Comparison of ENCODE assay signal across 25 cellular contexts in genomic region chr6:23320588-23320987, GRCh38.
"Had no signal": no experiment of that assay in that cellular context is flagged by ENCODE, and none has a peak within 500 bp of the region (broad histone marks: within the 10 kb centered on the region; RNA-seq: fewer than 3 reads in every experiment).

No MANE protein-coding gene starts in this region.

- H3K9me3 ChIP-seq: ovary, right atrium auricular region, stomach, testis, thyroid gland, transverse colon, upper lobe of left lung, vagina had no signal

- H3K4me3 ChIP-seq: left ventricle myocardium inferior, lung, ovary, right atrium auricular region, skin epidermis, stomach, testis, thyroid gland, transverse colon, upper lobe of left lung, vagina had no signal

- H3K4me1 ChIP-seq: left ventricle myocardium inferior, right atrium auricular region, stomach, testis, thyroid gland, transverse colon, upper lobe of left lung, vagina had no signal

- ATAC-seq: left colon; natural killer cell; sciatic nerve; stimulated activated naive B cell treated with anti-CD40 and anti-IgM and Interleukin-4, amounts not matched to agents 10 μg/mL and 1 μg/mL and 100 μg/mL, for 72 hours; stimulated activated naive CD8-positive, alpha-beta T cell treated with anti-CD3 and anti-CD28 coated beads, Interleukin-15, Interleukin-2, amounts not matched to agents 100 U/mL and 50 U/mL, for 24 hours had no signal

- H3K27ac ChIP-seq: left ventricle myocardium inferior, ovary, right atrium auricular region, skin epidermis, stomach, testis, thyroid gland, transverse colon, upper lobe of left lung, vagina had no signal

- H3K27me3 ChIP-seq: ovary, right atrium auricular region, stomach, testis, thyroid gland, transverse colon, upper lobe of left lung, vagina had no signal

- H3K36me3 ChIP-seq: left ventricle myocardium inferior, ovary, right atrium auricular region, stomach, thyroid gland, transverse colon, upper lobe of left lung, vagina had no signal

- DNase-seq: hippocampal formation; kidney; left colon; left ventricle myocardium inferior; mesendoderm; naive B cell; natural killer cell; nephron progenitor cell; ovary; stimulated activated CD4-positive, alpha-beta T cell treated with anti-CD3 and anti-CD28 coated beads, Interleukin-12 subunit alpha, Interleukin-12 subunit beta, amount 100 ng/mL, for 4 hours; stimulated activated CD4-positive, alpha-beta T cell treated with anti-CD3 and anti-CD28 coated beads, Interleukin-15, amount 100 ng/mL, for 24 hours; stimulated activated CD4-positive, alpha-beta T cell treated with anti-CD3 and anti-CD28 coated beads, Interleukin-2, amount 100 ng/mL, for 24 hours; stimulated activated CD4-positive, alpha-beta T cell treated with anti-CD3 and anti-CD28 coated beads, Interleukin-4, amount 100 ng/mL, for 1 hour; stimulated activated naive B cell treated with anti-CD40 and anti-IgM and Interleukin-4, amounts not matched to agents 10 μg/mL and 1 μg/mL and 100 μg/mL, for 72 hours; stimulated activated naive CD8-positive, alpha-beta T cell treated with anti-CD3 and anti-CD28 coated beads, Interleukin-15, Interleukin-2, amounts not matched to agents 100 U/mL and 50 U/mL, for 24 hours; stomach; testis; thyroid gland; transverse colon; upper lobe of left lung had no signal
